Comparison of ENCODE assay signal across 12 cellular contexts in genomic region chr21:44911066-44911383, GRCh38. TPM values are rescaled to one million over a fixed set of nuclear protein-coding genes. Genes with fewer than 3 reads are reported as not detected.
DNase-seq lines count a peak whose midpoint lies in the region; ATAC-seq, FAIRE-seq and TF ChIP-seq lines count a peak whose summit lies in the region.
"Had no signal": no experiment of that assay in that cellular context is flagged by ENCODE, and none has a peak within 500 bp of the region (broad histone marks: within the 10 kb centered on the region; RNA-seq: fewer than 3 reads in every experiment).

No MANE protein-coding gene starts in this region.

- FAIRE-seq in bronchial epithelial cell (lab: Jason Lieb, UNC), result peak; percentile 89
- FAIRE-seq: colon had no signal

- peak overlapping the region; percentile 42 for H3K4me3 ChIP-seq in CD8-positive, alpha-beta T cell (ENCODE audit: low read depth, low read length)
- 0 out of 2 replicates have a peak overlapping the region, but pooled peaks have one; percentile 2 for H3K4me3 ChIP-seq in LNCaP clone FGC (ENCODE audit: low read depth, low read length)
- H3K4me3 ChIP-seq in bronchial epithelial cell (ENCODE audit: low read depth, low read length), result no peak overlapping the region
- H3K4me3 ChIP-seq: prostate gland had no signal

- peak overlapping the region; percentile 73 for H3K27ac ChIP-seq in CD8-positive, alpha-beta T cell (ENCODE audit: low read depth, low read length)

- H3K9me3 Mint-ChIP-seq in CD8-positive, alpha-beta T cell, result no peaks in the 10 kb centered on the region
- no peaks in the 10 kb centered on the region for H3K9me3 Mint-ChIP-seq in neural crest cell

- H3K27ac Mint-ChIP-seq in CD8-positive, alpha-beta T cell, result peak overlapping the region; percentile 92
- H3K27ac Mint-ChIP-seq in neural crest cell (ENCODE audit: unreplicated experiment), result peak overlapping the region; percentile 51

- H3K4me1 Mint-ChIP-seq in CD8-positive, alpha-beta T cell (ENCODE audit: low read depth), result peaks cover 79% of the 10 kb centered on the region
- H3K4me1 Mint-ChIP-seq in neural crest cell, result peaks cover 7% of the 10 kb centered on the region

- H3K4me1 ChIP-seq in CD8-positive, alpha-beta T cell (ENCODE audit: insufficient read depth, low read length), result peaks cover 96% of the 10 kb centered on the region

- H3K36me3 Mint-ChIP-seq in CD8-positive, alpha-beta T cell, result peaks cover 35% of the 10 kb centered on the region
- no peaks in the 10 kb centered on the region for H3K36me3 Mint-ChIP-seq in neural crest cell (ENCODE audit: low read depth)

- no peak for DNase-seq in CD8-positive, alpha-beta T cell
- DNase-seq in LNCaP clone FGC (ENCODE audit: low read depth) (no peak), bronchial epithelial cell (ENCODE audit: low read depth) (no peak), neural crest cell (ENCODE audit: low read depth, low spot score) (no peak), ecto neural progenitor cell (ENCODE audit: low spot score) (no peak), medulla oblongata (ENCODE audit: extremely low spot score) (no peak), NCI-H345 treated with DMSO at 0.1 percent for 48 hours (lab: John Stamatoyannopoulos, UW; ENCODE audit: unreplicated experiment) (no peak)
- DNase-seq: foreskin fibroblast, NCI-H1436 treated with DMSO at 0.1 percent for 48 hours had no signal

- CTCF ChIA-PET in CD8-positive, alpha-beta T cell (lab: Charles Lee), result interaction anchor here (0.6 to 7.9 kb wide), 9 partner anchors 9 to 217 kb away, joined by 3 to 65 read pairs (median 3); partner anchors contain the start of gene UBE2G2

- H3K9me3 ChIP-seq in CD8-positive, alpha-beta T cell (ENCODE audit: low read length), result no peaks in the 10 kb centered on the region
- H3K9me3 ChIP-seq: prostate gland had no signal

- H3K4me3 Mint-ChIP-seq in CD8-positive, alpha-beta T cell, result peak overlapping the region; percentile 70
- no peak overlapping the region for H3K4me3 Mint-ChIP-seq in neural crest cell

- POLR2A ChIA-PET in CD8-positive, alpha-beta T cell (lab: Charles Lee), result interaction anchor here (1.1 to 6.7 kb wide), 6 partner anchors 9 to 39 kb away, joined by 3 to 140 read pairs (median 5); partner anchors contain the start of genes ITGB2, PTTG1IP and SLX9

- no peaks in the 10 kb centered on the region for H3K27me3 ChIP-seq in CD8-positive, alpha-beta T cell (ENCODE audit: insufficient read depth, low read length)
- H3K27me3 ChIP-seq in bronchial epithelial cell (ENCODE audit: control insufficient read depth, insufficient read depth, low read length), result peaks cover 3% of the 10 kb centered on the region

- intact Hi-C loops in CD8-positive, alpha-beta T cell (cut with DNase I, micrococcal nuclease), result loop anchor here (1.0 kb wide), 3 partner anchors 16 to 21 kb away; no protein-coding TSS in a partner anchor

- no peaks in the 10 kb centered on the region for H3K27me3 Mint-ChIP-seq in CD8-positive, alpha-beta T cell (ENCODE audit: low read depth)
- peaks cover 4% of the 10 kb centered on the region for H3K27me3 Mint-ChIP-seq in neural crest cell (ENCODE audit: low read depth)

- TF ChIP-seq CTCF in CD8-positive, alpha-beta T cell (IDR thresholded peaks at IDR 0.05), result no peak
- TF ChIP-seq CTCF in LNCaP clone FGC (IDR thresholded peaks at IDR 0.05; ENCODE audit: control insufficient read depth, extremely low read depth, insufficient read depth) (no peak), bronchial epithelial cell (IDR thresholded peaks at IDR 0.05; ENCODE audit: insufficient read depth, low read length, severe bottlenecking) (no peak), neural crest cell (conservative IDR thresholded peaks at IDR 0.05) (no peak)

- ATAC-seq in CD8-positive, alpha-beta T cell, result no peak
- no peak for ATAC-seq in GM21390 (IDR thresholded peaks at IDR 0.05; ENCODE audit: unreplicated experiment)

- H3K36me3 ChIP-seq in CD8-positive, alpha-beta T cell (ENCODE audit: insufficient read depth, low read length), result peaks cover 30% of the 10 kb centered on the region
- no peaks in the 10 kb centered on the region for H3K36me3 ChIP-seq in bronchial epithelial cell (ENCODE audit: control insufficient read depth, insufficient read depth, low read length)
- H3K36me3 ChIP-seq: prostate gland had no signal

RNA-seq across cellular contexts. Expression of gene ITGB2, which starts 9.7 kb away (rescaled TPM):
- total RNA-seq in CD8-positive, alpha-beta T cell, result 100 to 1,000 TPM; 234 to 245 TPM
- total RNA-seq in bronchial epithelial cell (0.26 and 1.1 TPM in 2 replicates), neural crest cell (0.84 and 0.89 TPM in 2 replicates)

RNA-seq across cellular contexts. Expression of gene SLX9, which starts 28.8 kb away (rescaled TPM):
- total RNA-seq in CD8-positive, alpha-beta T cell, result 10 to 100 TPM in 1 of 2 experiments, 1 to 10 TPM in 1; 8.2 to 10.0 TPM
- total RNA-seq in bronchial epithelial cell (32.0 and 34.0 TPM in 2 replicates), neural crest cell (40.5 and 42.3 TPM in 2 replicates)

RNA-seq across cellular contexts. Expression of gene PTTG1IP, which starts 37.5 kb away (rescaled TPM):
- total RNA-seq in CD8-positive, alpha-beta T cell, result 10 to 100 TPM; 71.0 to 73.3 TPM
- total RNA-seq in bronchial epithelial cell (107 and 124 TPM in 2 replicates), neural crest cell (164 and 169 TPM in 2 replicates)

Comparison
In these comparisons a context has a peak if more than half of its experiments do, and no peak if none do; other contexts are left out.
1. RNA of gene ITGB2, which starts 9.7 kb away (total RNA-seq): 234 to 245 TPM in CD8-positive, alpha-beta T cell; 0.26 to 1.1 TPM in bronchial epithelial cell and 0.84 to 0.89 TPM in neural crest cell; every median in the first group is over 100 times any median in the second.